13 cellular contexts compared by ENCODE assay signal in genomic region chr9:127541865-127542264, GRCh38.
DNase-seq lines count a peak whose midpoint lies in the region; ATAC-seq and TF ChIP-seq lines count a peak whose summit lies in the region.
"Had no signal": no experiment of that assay in that cellular context is flagged by ENCODE, and none has a peak within 500 bp of the region (broad histone marks: within the 10 kb centered on the region; RNA-seq: fewer than 3 reads in every experiment).

No MANE protein-coding gene starts in this region.

- DNase-seq in AG08395 (ENCODE audit: low spot score) (peak; percentile 56), foreskin keratinocyte (no peak), sigmoid colon (peak; percentile 82), GDM1 (lab: John Stamatoyannopoulos, UW) (no peak)
- no peak for DNase-seq in stimulated activated CD4-positive, alpha-beta T cell treated with anti-CD3 and anti-CD28 coated beads, Interleukin-4, amount 100 ng/mL, for 1 hour
- DNase-seq: BE2C; foreskin melanocyte; NCI-H69; stimulated activated CD4-positive, alpha-beta T cell treated with anti-CD3 and anti-CD28 coated beads, Interleukin-15, amount 100 ng/mL, for 24 hours; stimulated activated naive CD8-positive, alpha-beta T cell treated with anti-CD3 and anti-CD28 coated beads, Interleukin-15, Interleukin-2, amounts not matched to agents 100 U/mL and 50 U/mL, for 24 hours had no signal

- H3K27ac Mint-ChIP-seq in activated T-helper 17 cell treated with anti-CD3 and anti-CD28 coated beads, Interleukin-2, amount 50 U/mL, for 72 hours: peak overlapping the region; percentile 61

- TF ChIP-seq POLR2A in sigmoid colon (IDR thresholded peaks at IDR 0.05): no peak

- intact Hi-C loops in sigmoid colon (cut with DNase I): loop anchor here (2.0 kb wide), 1 partner anchor 25 kb away; no protein-coding TSS in a partner anchor

- no peaks in the 10 kb centered on the region for H3K27me3 Mint-ChIP-seq in activated T-helper 17 cell treated with anti-CD3 and anti-CD28 coated beads, Interleukin-2, amount 50 U/mL, for 72 hours

- no peaks in the 10 kb centered on the region for H3K27me3 ChIP-seq in foreskin keratinocyte
- H3K27me3 ChIP-seq in sigmoid colon: no peaks in the 10 kb centered on the region
- H3K27me3 ChIP-seq: BE2C had no signal

- H3K27ac ChIP-seq in foreskin keratinocyte (peak overlapping the region; percentile 13), sigmoid colon (peak overlapping the region; percentile 69 to 92 (median 85))

- H3K36me3 ChIP-seq in sigmoid colon: no peaks in the 10 kb centered on the region
- H3K36me3 ChIP-seq: BE2C had no signal

- peak overlapping the region in 2 of 4 donors; percentile 5 to 31 for H3K4me3 ChIP-seq in sigmoid colon

- 80 to 88% methylated on average over 8 of the region's 8 CpGs for WGBS in sigmoid colon, 2 donors

- no peak overlapping the region for H3K4me3 Mint-ChIP-seq in activated T-helper 17 cell treated with anti-CD3 and anti-CD28 coated beads, Interleukin-2, amount 50 U/mL, for 72 hours

- no peak for TF ChIP-seq EP300 in sigmoid colon (IDR thresholded peaks at IDR 0.05)

- no peaks in the 10 kb centered on the region for H3K36me3 Mint-ChIP-seq in activated T-helper 17 cell treated with anti-CD3 and anti-CD28 coated beads, Interleukin-2, amount 50 U/mL, for 72 hours (ENCODE audit: low read depth)

- TF ChIP-seq CTCF in foreskin keratinocyte (conservative IDR thresholded peaks at IDR 0.05) (no peak), sigmoid colon (IDR thresholded peaks at IDR 0.05) (no peak)

- peaks cover 5% of the 10 kb centered on the region for H3K4me1 Mint-ChIP-seq in activated T-helper 17 cell treated with anti-CD3 and anti-CD28 coated beads, Interleukin-2, amount 50 U/mL, for 72 hours

- H3K4me1 ChIP-seq in foreskin keratinocyte (peaks cover 34% of the 10 kb centered on the region), sigmoid colon (peaks cover 0 to 100% (median 99%) of the 10 kb centered on the region in 4 donors)
- H3K4me1 ChIP-seq: BE2C had no signal

- no peak for ATAC-seq in activated T-helper 17 cell treated with anti-CD3 and anti-CD28 coated beads, Interleukin-2, amount 50 U/mL, for 72 hours (replicated peaks)
- ATAC-seq in foreskin keratinocyte: no peak
- ATAC-seq in activated CD4-positive, CD25-positive, alpha-beta regulatory T cell treated with anti-CD3 and anti-CD28 coated beads, Interleukin-2, amount 50 U/mL, for 24 hours: no peak
- ATAC-seq in HG03432 (IDR thresholded peaks at IDR 0.05; ENCODE audit: unreplicated experiment): no peak
- ATAC-seq: stimulated activated naive CD8-positive, alpha-beta T cell treated with anti-CD3 and anti-CD28 coated beads, Interleukin-15, Interleukin-2, amounts not matched to agents 100 U/mL and 50 U/mL, for 24 hours had no signal

- H3K9me3 Mint-ChIP-seq in activated T-helper 17 cell treated with anti-CD3 and anti-CD28 coated beads, Interleukin-2, amount 50 U/mL, for 72 hours: no peaks in the 10 kb centered on the region

- H3K9me3 ChIP-seq in sigmoid colon: no peaks in the 10 kb centered on the region
- H3K9me3 ChIP-seq: BE2C had no signal

Comparison
In these comparisons a context has a peak if more than half of its experiments do, and no peak if none do; other contexts are left out.
1. DNase-seq: peak in AG08395 (single experiment) and sigmoid colon (single experiment); none in foreskin keratinocyte (0 of 2), GDM1 (single experiment) and stimulated activated CD4-positive, alpha-beta T cell treated with anti-CD3 and anti-CD28 coated beads, Interleukin-4, amount 100 ng/mL, for 1 hour (single experiment).